ENCODE assay signal across 21 cellular contexts in genomic region chr1:86530211-86530610, GRCh38. TPM values are rescaled to one million over a fixed set of nuclear protein-coding genes. Genes with fewer than 3 reads are reported as not detected.
DNase-seq lines count a peak whose midpoint lies in the region; ATAC-seq, FAIRE-seq and TF ChIP-seq lines count a peak whose summit lies in the region.
"Had no signal": no experiment of that assay in that cellular context is flagged by ENCODE, and none has a peak within 500 bp of the region (broad histone marks: within the 10 kb centered on the region; RNA-seq: fewer than 3 reads in every experiment).

No MANE protein-coding gene starts in this region.

- peak; percentile 81 for ATAC-seq in esophagus mucosa
- ATAC-seq: GM12878 had no signal

- in situ Hi-C loops in transverse colon (cut with MboI; ENCODE audit: low pct_ligation_motif_present in 1 of 4, low pct_unique_long_range_greater_than_20kb in 1 of 4, low sequenced_read_pairs in 3 of 4) = no loop called here

- intact Hi-C loops in A673 (cut with micrococcal nuclease; ENCODE audit: unreplicated experiment) = no loop called here
- intact Hi-C loops in transverse colon (cut with DNase I; ENCODE audit: low total_unique reads) = no loop called here

- no TSS peak for BruUV-seq in A673 (replicated peaks; lab: Mats Ljungman, UMichigan)

- no peaks in the 10 kb centered on the region for H3K36me3 ChIP-seq in A673 (ENCODE audit: insufficient read depth, low read length, poor library complexity, severe bottlenecking)
- no peaks in the 10 kb centered on the region for H3K36me3 ChIP-seq in transverse colon

- WGBS in transverse colon (ENCODE audit: low coverage in 1 of 2), 2 donors = 76 to 93% methylated on average over 2 of the region's 2 CpGs

- no peak overlapping the region for H3K27ac ChIP-seq in A673 (ENCODE audit: low read depth, low read length, poor library complexity, severe bottlenecking)
- no peak overlapping the region for H3K27ac ChIP-seq in transverse colon
- H3K27ac ChIP-seq: C4-2B, HL-60 had no signal

- peak; percentile 67 for DNase-seq in A673 (ENCODE audit: low spot score)
- no peak for DNase-seq in D721Med (ENCODE audit: insufficient read length, low spot score)
- peak; percentile 22 to 43 for DNase-seq in NCI-H526 (lab: John Stamatoyannopoulos, UW)
- DNase-seq in transverse colon = no peak
- no peak for DNase-seq in ureter (ENCODE audit: low spot score)
- DNase-seq: AML-193; Calu3; CD4-positive, alpha-beta memory T cell; DMS 273 treated with DMSO at 0.1 percent for 48 hours; DMS53; DND-41; EL; HCEC 1CT had no signal

- TF ChIP-seq CTCF in A673 (conservative IDR thresholded peaks at IDR 0.05; ENCODE audit: low read depth, low read length) (no peak), D721Med (IDR thresholded peaks at IDR 0.05; ENCODE audit: insufficient read depth, missing control alignments) (no peak), transverse colon (IDR thresholded peaks at IDR 0.05) (no peak)

- TF ChIP-seq EP300 in transverse colon (IDR thresholded peaks at IDR 0.05; ENCODE audit: low read depth) = no peak

- H3K27me3 ChIP-seq in A673 (replicated peaks; ENCODE audit: insufficient read depth, low read depth, low read length, poor library complexity) (peaks cover 11% of the 10 kb centered on the region), transverse colon (no peaks in the 10 kb centered on the region)

- H3K4me3 ChIP-seq in A673 (ENCODE audit: low read depth, low read length, poor library complexity, severe bottlenecking) (no peak overlapping the region), transverse colon (no peak overlapping the region)
- H3K4me3 ChIP-seq: GM12878 had no signal

- POLR2A ChIA-PET in A673 (lab: Charles Lee; ENCODE audit: low non-redundant PET) = no interaction called here

- TF ChIP-seq POLR2A in transverse colon (IDR thresholded peaks at IDR 0.05) = no peak

- CTCF ChIA-PET in A673 (lab: Charles Lee) = no interaction called here

- FAIRE-seq in D721Med (lab: Jason Lieb, UNC) = peak; percentile 25
- FAIRE-seq: A204.1, GM12878, H1 had no signal

- H3K4me1 ChIP-seq in A673 (ENCODE audit: insufficient read depth, low read length, poor library complexity, severe bottlenecking) (peaks cover 9% of the 10 kb centered on the region), transverse colon (peaks cover 0 to 8% (median 0%) of the 10 kb centered on the region in 4 donors)

- H3K9me3 ChIP-seq in A673 (ENCODE audit: low read depth, low read length, poor library complexity, severe bottlenecking) (no peaks in the 10 kb centered on the region), transverse colon (no peaks in the 10 kb centered on the region)

RNA-seq across cellular contexts. Expression of gene CLCA4, which starts 16.7 kb away (rescaled TPM):
- total RNA-seq in A673 (2021) = not detected in 2 replicates
- 230 TPM for total RNA-seq in esophagus mucosa
- total RNA-seq in transverse colon = 1,000 to 10,000 TPM in 2 of 4 donors, 100 to 1,000 TPM in 1, under 1 TPM in 1; 0.40 to 1,312 (median 849) TPM
- 0.86 TPM for total RNA-seq in ureter
- total RNA-seq: Calu3; CD4-positive, alpha-beta memory T cell; G401; GM12878; H1; HT1080 had no signal

Comparison
In these comparisons a context has a peak if more than half of its experiments do, and no peak if none do; other contexts are left out.
1. DNase-seq: peak in A673 (single experiment) and NCI-H526 (2 of 2); none in D721Med (single experiment), transverse colon (single experiment) and ureter (single experiment).